Comparison of ENCODE assay signal across 8 cellular contexts in genomic region chr12:11581179-11581755, GRCh38.
DNase-seq lines count a peak whose midpoint lies in the region; ATAC-seq and TF ChIP-seq lines count a peak whose summit lies in the region.

No MANE protein-coding gene starts in this region.

- peaks cover 0 to 1% (median 1%) of the 10 kb centered on the region in 3 donors for H3K27me3 Mint-ChIP-seq in CD14-positive monocyte (ENCODE audit: low read depth in 3 of 3)
- H3K27me3 Mint-ChIP-seq in endothelial cell (ENCODE audit: unreplicated experiment) = peaks cover 1% of the 10 kb centered on the region
- peaks cover 4 to 6% (median 5%) of the 10 kb centered on the region in 3 donors for H3K27me3 Mint-ChIP-seq in naive B cell

- ATAC-seq in naive B cell (ENCODE audit: low read depth in 2 of 2) (peak in 1 of 2 donors; percentile 27), HG03520 (IDR thresholded peaks at IDR 0.05; ENCODE audit: unreplicated experiment) (no peak)

- H3K4me3 ChIP-seq in HL-60 (replicated peaks; ENCODE audit: insufficient read depth, low read length) = no peak overlapping the region

- peak overlapping the region; percentile 16; the same call in 1 of the 2 replicates for H3K27ac ChIP-seq in HL-60 (replicated peaks)

- H3K27me3 ChIP-seq in HL-60 (ENCODE audit: insufficient read depth, poor library complexity, severe bottlenecking) = no peaks in the 10 kb centered on the region

- TF ChIP-seq CTCF in CD14-positive monocyte (IDR thresholded peaks at IDR 0.05) (peak; percentile 84), HL-60 (IDR thresholded peaks at IDR 0.05; ENCODE audit: insufficient read depth, low read length) (no peak), endothelial cell (IDR thresholded peaks at IDR 0.05; ENCODE audit: unreplicated experiment) (peak; percentile 92)

- H3K9me3 Mint-ChIP-seq in CD14-positive monocyte = peaks cover 0 to 4% (median 0%) of the 10 kb centered on the region in 7 donors
- H3K9me3 Mint-ChIP-seq in endothelial cell (ENCODE audit: unreplicated experiment) = no peaks in the 10 kb centered on the region
- H3K9me3 Mint-ChIP-seq in naive B cell = no peaks in the 10 kb centered on the region

- H3K4me1 Mint-ChIP-seq in CD14-positive monocyte (peaks cover 53% of the 10 kb centered on the region), endothelial cell (ENCODE audit: unreplicated experiment) (peaks cover 26% of the 10 kb centered on the region), naive B cell (peaks cover 7 to 12% (median 9%) of the 10 kb centered on the region in 3 donors)

- peak overlapping the region in 2 of 7 donors; percentile 30 to 35 for H3K27ac Mint-ChIP-seq in CD14-positive monocyte
- no peak overlapping the region for H3K27ac Mint-ChIP-seq in endothelial cell (ENCODE audit: unreplicated experiment)
- H3K27ac Mint-ChIP-seq in naive B cell = no peak overlapping the region

- peak; percentile 53 for DNase-seq in CD14-positive monocyte (ENCODE audit: low spot score)
- peak in 1 of 2 experiments; percentile 69 for DNase-seq in HL-60 (ENCODE audit: low read depth in 1 of 2, low spot score in 1 of 2)
- peak; percentile 88 for DNase-seq in NCI-H82 (lab: John Stamatoyannopoulos, UW)
- DNase-seq in activated CD8-positive, alpha-beta memory T cell treated with anti-CD3 and anti-CD28 coated beads for 24 hours = peak; percentile 83
- peak; percentile 61 for DNase-seq in endothelial cell (ENCODE audit: low spot score)
- DNase-seq in naive B cell = peak; percentile 63
- peak; percentile 51 for DNase-seq in stimulated activated naive CD4-positive, alpha-beta T cell treated with Interleukin-2 at 50 U/mL for 16 hours (lab: John Stamatoyannopoulos, UW)

- no peak overlapping the region for H3K4me3 Mint-ChIP-seq in CD14-positive monocyte
- H3K4me3 Mint-ChIP-seq in endothelial cell (ENCODE audit: unreplicated experiment) = no peak overlapping the region
- no peak overlapping the region for H3K4me3 Mint-ChIP-seq in naive B cell

- H3K36me3 Mint-ChIP-seq in CD14-positive monocyte (peaks cover 0 to 1% of the 10 kb centered on the region in 2 donors), endothelial cell (ENCODE audit: low read depth, unreplicated experiment) (no peaks in the 10 kb centered on the region), naive B cell (no peaks in the 10 kb centered on the region)

- intact Hi-C loops in CD14-positive monocyte (cut with micrococcal nuclease) = loop anchor here (1.0 to 10.0 kb wide), 3 partner anchors 304 to 452 kb away; no protein-coding TSS in a partner anchor
